8 cellular contexts compared by ENCODE assay signal in genomic region chr22:42644422-42645340, GRCh38. TPM values are rescaled to one million over a fixed set of nuclear protein-coding genes. Genes with fewer than 3 reads are reported as not detected.
A peak's percentile ranks its signal among the peaks of the same experiment; 100 is the strongest.
DNase-seq lines count a peak whose midpoint lies in the region; ATAC-seq and TF ChIP-seq lines count a peak whose summit lies in the region.

No MANE protein-coding gene starts in this region.

- H3K9me3 Mint-ChIP-seq in stimulated activated effector memory CD8-positive, alpha-beta T cell treated with anti-CD3 and anti-CD28 coated beads, Interleukin-12 subunit alpha, Interleukin-12 subunit beta, amount 100 ng/mL, for 72 hours, result no peaks in the 10 kb centered on the region

- H3K27ac Mint-ChIP-seq in stimulated activated effector memory CD8-positive, alpha-beta T cell treated with anti-CD3 and anti-CD28 coated beads, Interleukin-12 subunit alpha, Interleukin-12 subunit beta, amount 100 ng/mL, for 72 hours, result peak overlapping the region; percentile 88

- no peak overlapping the region for H3K4me3 ChIP-seq in hepatocyte

- DNase-seq in GM03348 (ENCODE audit: low spot score) (peak; percentile 66), astrocyte of the hippocampus (ENCODE audit: low read depth, low spot score) (peak; percentile 71), hepatocyte (ENCODE audit: low spot score) (peak; percentile 52), epidermal melanocyte (ENCODE audit: insufficient read length, low spot score) (no peak), NAMALWA (ENCODE audit: low spot score) (no peak), NOMO-1 treated with DMSO at 0.1 percent for 48 hours (lab: John Stamatoyannopoulos, UW; ENCODE audit: unreplicated experiment) (no peak), NCI-H524 (lab: John Stamatoyannopoulos, UW) (no peak)
- DNase-seq in stimulated activated effector memory CD8-positive, alpha-beta T cell treated with anti-CD3 and anti-CD28 coated beads, Interleukin-12 subunit alpha, Interleukin-12 subunit beta, amount 100 ng/mL, for 72 hours (ENCODE audit: low spot score in 2 of 2), result no peak

- H3K79me2 ChIP-seq in hepatocyte, result peaks cover 94% of the 10 kb centered on the region

- no peaks in the 10 kb centered on the region for H3K9me2 ChIP-seq in hepatocyte (replicated peaks; ENCODE audit: insufficient read depth)

- H3K27me3 ChIP-seq in hepatocyte, result no peaks in the 10 kb centered on the region

- no peaks in the 10 kb centered on the region for H3K9me3 ChIP-seq in hepatocyte (ENCODE audit: low read depth)

- no peak for ATAC-seq in stimulated activated effector memory CD8-positive, alpha-beta T cell treated with anti-CD3 and anti-CD28 coated beads, Interleukin-12 subunit alpha, Interleukin-12 subunit beta, amount 100 ng/mL, for 72 hours

- no peaks in the 10 kb centered on the region for H3K36me3 ChIP-seq in hepatocyte (replicated peaks; ENCODE audit: insufficient read depth, low read depth)

- TF ChIP-seq CTCF in hepatocyte (IDR thresholded peaks at IDR 0.05; ENCODE audit: poor library complexity), result no peak

- peaks cover 29% of the 10 kb centered on the region for H4K20me1 ChIP-seq in hepatocyte (ENCODE audit: insufficient read depth, poor library complexity, severe bottlenecking)

- H3K27ac ChIP-seq in hepatocyte, result peak overlapping the region; percentile 100

- H3K4me2 ChIP-seq in hepatocyte, result peak overlapping the region; percentile 92

- H2AFZ ChIP-seq in hepatocyte, result no peak overlapping the region

- peaks cover 75% of the 10 kb centered on the region for H3K4me1 ChIP-seq in hepatocyte (ENCODE audit: insufficient read depth)

- H3K4me3 Mint-ChIP-seq in stimulated activated effector memory CD8-positive, alpha-beta T cell treated with anti-CD3 and anti-CD28 coated beads, Interleukin-12 subunit alpha, Interleukin-12 subunit beta, amount 100 ng/mL, for 72 hours, result no peak overlapping the region

- WGBS in hepatocyte (ENCODE audit: low lambda C conversion rate, missing lambda C conversion rate), result 49% methylated on average over 22 of the region's 22 CpGs

- H3K4me1 Mint-ChIP-seq in stimulated activated effector memory CD8-positive, alpha-beta T cell treated with anti-CD3 and anti-CD28 coated beads, Interleukin-12 subunit alpha, Interleukin-12 subunit beta, amount 100 ng/mL, for 72 hours, result peaks cover 37% of the 10 kb centered on the region

- peaks cover 5% of the 10 kb centered on the region for H3K36me3 Mint-ChIP-seq in stimulated activated effector memory CD8-positive, alpha-beta T cell treated with anti-CD3 and anti-CD28 coated beads, Interleukin-12 subunit alpha, Interleukin-12 subunit beta, amount 100 ng/mL, for 72 hours

RNA-seq across cellular contexts. Expression of gene ATP5MGL, which starts 4.3 kb away (rescaled TPM):
- total RNA-seq in hepatocyte, result 0.33 TPM in 1 of 2 replicates, not detected in the other
- polyA plus RNA-seq in hepatocyte, result 0.60 TPM in 1 of 2 replicates, not detected in the other

RNA-seq across cellular contexts. Expression of gene CYB5R3, which starts 4.5 kb away (rescaled TPM):
- total RNA-seq in hepatocyte, result 119 and 136 TPM in 2 replicates
- 407 and 438 TPM in 2 replicates for polyA plus RNA-seq in hepatocyte

RNA-seq across cellular contexts. Expression of gene POLDIP3, which starts 30.0 kb away (rescaled TPM):
- total RNA-seq in hepatocyte, result 31.4 and 39.2 TPM in 2 replicates
- 39.4 and 40.3 TPM in 2 replicates for polyA plus RNA-seq in hepatocyte

Comparison
In these comparisons a context has a peak if more than half of its experiments do, and no peak if none do; other contexts are left out.
1. DNase-seq: peak in GM03348 (single experiment), astrocyte of the hippocampus (single experiment) and hepatocyte (single experiment); none in stimulated activated effector memory CD8-positive, alpha-beta T cell treated with anti-CD3 and anti-CD28 coated beads, Interleukin-12 subunit alpha, Interleukin-12 subunit beta, amount 100 ng/mL, for 72 hours (0 of 2), epidermal melanocyte (single experiment), NAMALWA (single experiment), NOMO-1 treated with DMSO at 0.1 percent for 48 hours (single experiment) and NCI-H524 (0 of 2).